ENCODE assay signal across 1 cellular context in the genomic region with DNA sequence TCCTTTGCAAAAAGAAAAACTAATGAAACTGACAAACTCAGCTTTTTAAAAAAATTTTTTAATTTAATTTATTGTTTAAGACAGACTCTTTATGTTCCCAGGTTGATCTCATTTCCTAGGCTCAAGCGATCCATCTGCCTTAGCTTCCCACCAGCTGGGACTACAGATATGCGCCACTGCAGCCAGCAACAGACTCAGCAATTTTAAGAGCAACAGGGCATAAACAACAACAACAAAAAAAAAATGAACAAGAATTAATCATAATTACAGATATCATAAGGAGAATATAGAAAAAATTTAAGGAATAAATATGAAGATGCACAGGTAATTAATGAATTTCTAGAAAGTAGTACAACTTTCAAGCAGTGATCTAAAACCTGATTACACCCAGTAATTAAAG.
A peak's percentile ranks its signal among the peaks of the same experiment; 100 is the strongest.
TF ChIP-seq lines count a peak whose summit lies in the region.

No MANE protein-coding gene starts in this region.

TF ChIP-seq in K562, 482 proteins besides CTCF, POLR2A, EP300 and RAD21:
- TF ChIP-seq BCOR (IDR thresholded peaks at IDR 0.05) (no peak), ZEB2 (IDR thresholded peaks at IDR 0.05) (no peak), PPARD (CRISPR knock-in tag; IDR thresholded peaks at IDR 0.05) (no peak), E2F1 (CRISPR knock-in tag; IDR thresholded peaks at IDR 0.05) (no peak), FOXK2 (conservative IDR thresholded peaks at IDR 0.05 in 1 of 2, IDR thresholded peaks at IDR 0.05 in 1 of 2; ENCODE audit: low read depth in 2 of 2) (0 out of 4 replicates have a peak, but pooled peaks have one; percentile 30 to 43), KLF10 (CRISPR knock-in tag; IDR thresholded peaks at IDR 0.05) (no peak), ZNF699 (CRISPR knock-in tag; IDR thresholded peaks at IDR 0.05; ENCODE audit: insufficient replicate concordance) (no peak), NFATC3 (IDR thresholded peaks at IDR 0.05) (no peak), ZNF316 (IDR thresholded peaks at IDR 0.05) (peak; percentile 79), C11orf30 (IDR thresholded peaks at IDR 0.05; ENCODE audit: low read depth) (peak; percentile 58), ZBTB1 (CRISPR knock-in tag; IDR thresholded peaks at IDR 0.05; ENCODE audit: borderline replicate concordance, low read depth) (no peak), SETDB1 (IDR thresholded peaks at IDR 0.05; ENCODE audit: low read length) (no peak)
